In the genomic region with DNA sequence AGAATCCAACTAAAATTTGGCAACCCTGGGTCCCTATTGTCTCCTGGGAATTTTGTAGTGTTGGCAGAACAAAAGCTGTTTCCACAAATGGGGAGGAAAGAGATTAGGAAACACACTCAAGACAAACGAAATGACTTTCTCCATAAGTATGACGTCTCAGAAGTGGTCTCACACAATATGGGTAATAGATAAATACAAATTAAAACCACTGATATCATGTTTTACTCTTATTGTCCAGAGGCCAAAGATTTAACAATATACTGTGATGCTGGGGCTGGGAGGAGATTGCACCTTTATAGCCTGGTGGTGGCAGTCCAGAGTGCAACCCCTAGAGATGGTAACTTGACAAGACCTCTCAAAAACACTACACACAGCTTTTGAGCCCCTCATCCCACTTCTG, we compare ENCODE assay signal across 1 cellular context.
TF ChIP-seq lines count a peak whose summit lies in the region.

No MANE protein-coding gene starts in this region.

TF ChIP-seq in HepG2, 621 proteins besides CTCF, POLR2A, EP300 and RAD21:
- no peak for TF ChIP-seq ZNF737 (CRISPR knock-in tag; IDR thresholded peaks at IDR 0.05; ENCODE audit: borderline replicate concordance)
- TF ChIP-seq ZNF510 (CRISPR knock-in tag; IDR thresholded peaks at IDR 0.05; ENCODE audit: low read depth), result no peak
- TF ChIP-seq TGIF2 (CRISPR knock-in tag; IDR thresholded peaks at IDR 0.05), result no peak
- no peak for TF ChIP-seq ELF1 (CRISPR knock-in tag; IDR thresholded peaks at IDR 0.05)
- TF ChIP-seq, protein P1, sequence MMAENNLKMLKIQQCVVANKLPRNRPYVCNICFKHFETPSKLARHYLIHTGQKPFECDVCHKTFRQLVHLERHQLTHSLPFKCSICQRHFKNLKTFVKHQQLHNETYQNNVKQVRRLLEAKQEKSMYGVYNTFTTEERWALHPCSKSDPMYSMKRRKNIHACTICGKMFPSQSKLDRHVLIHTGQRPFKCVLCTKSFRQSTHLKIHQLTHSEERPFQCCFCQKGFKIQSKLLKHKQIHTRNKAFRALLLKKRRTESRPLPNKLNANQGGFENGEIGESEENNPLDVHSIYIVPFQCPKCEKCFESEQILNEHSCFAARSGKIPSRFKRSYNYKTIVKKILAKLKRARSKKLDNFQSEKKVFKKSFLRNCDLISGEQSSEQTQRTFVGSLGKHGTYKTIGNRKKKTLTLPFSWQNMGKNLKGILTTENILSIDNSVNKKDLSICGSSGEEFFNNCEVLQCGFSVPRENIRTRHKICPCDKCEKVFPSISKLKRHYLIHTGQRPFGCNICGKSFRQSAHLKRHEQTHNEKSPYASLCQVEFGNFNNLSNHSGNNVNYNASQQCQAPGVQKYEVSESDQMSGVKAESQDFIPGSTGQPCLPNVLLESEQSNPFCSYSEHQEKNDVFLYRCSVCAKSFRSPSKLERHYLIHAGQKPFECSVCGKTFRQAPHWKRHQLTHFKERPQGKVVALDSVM (CRISPR knock-in tag; IDR thresholded peaks at IDR 0.05), result no peak
- TF ChIP-seq THAP11 (CRISPR knock-in tag; IDR thresholded peaks at IDR 0.05), result no peak
- TF ChIP-seq, protein P2, sequence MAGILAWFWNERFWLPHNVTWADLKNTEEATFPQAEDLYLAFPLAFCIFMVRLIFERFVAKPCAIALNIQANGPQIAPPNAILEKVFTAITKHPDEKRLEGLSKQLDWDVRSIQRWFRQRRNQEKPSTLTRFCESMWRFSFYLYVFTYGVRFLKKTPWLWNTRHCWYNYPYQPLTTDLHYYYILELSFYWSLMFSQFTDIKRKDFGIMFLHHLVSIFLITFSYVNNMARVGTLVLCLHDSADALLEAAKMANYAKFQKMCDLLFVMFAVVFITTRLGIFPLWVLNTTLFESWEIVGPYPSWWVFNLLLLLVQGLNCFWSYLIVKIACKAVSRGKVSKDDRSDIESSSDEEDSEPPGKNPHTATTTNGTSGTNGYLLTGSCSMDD (CRISPR knock-in tag; IDR thresholded peaks at IDR 0.05), result no peak
- no peak for TF ChIP-seq KDM6A (CRISPR knock-in tag; IDR thresholded peaks at IDR 0.05; ENCODE audit: low read depth)
- no peak for TF ChIP-seq GABPA (IDR thresholded peaks at IDR 0.05; ENCODE audit: low read depth, low read length)
- TF ChIP-seq GABPA (CRISPR knock-in tag; IDR thresholded peaks at IDR 0.05; ENCODE audit: low read depth), result no peak
- no peak for TF ChIP-seq JUNB (CRISPR knock-in tag; IDR thresholded peaks at IDR 0.05; ENCODE audit: borderline replicate concordance)
- no peak for TF ChIP-seq MBD4 (IDR thresholded peaks at IDR 0.05; ENCODE audit: borderline replicate concordance, low read length)
- TF ChIP-seq SKI (IDR thresholded peaks at IDR 0.05; ENCODE audit: partially characterized antibody), result no peak
- TF ChIP-seq, protein P3, sequence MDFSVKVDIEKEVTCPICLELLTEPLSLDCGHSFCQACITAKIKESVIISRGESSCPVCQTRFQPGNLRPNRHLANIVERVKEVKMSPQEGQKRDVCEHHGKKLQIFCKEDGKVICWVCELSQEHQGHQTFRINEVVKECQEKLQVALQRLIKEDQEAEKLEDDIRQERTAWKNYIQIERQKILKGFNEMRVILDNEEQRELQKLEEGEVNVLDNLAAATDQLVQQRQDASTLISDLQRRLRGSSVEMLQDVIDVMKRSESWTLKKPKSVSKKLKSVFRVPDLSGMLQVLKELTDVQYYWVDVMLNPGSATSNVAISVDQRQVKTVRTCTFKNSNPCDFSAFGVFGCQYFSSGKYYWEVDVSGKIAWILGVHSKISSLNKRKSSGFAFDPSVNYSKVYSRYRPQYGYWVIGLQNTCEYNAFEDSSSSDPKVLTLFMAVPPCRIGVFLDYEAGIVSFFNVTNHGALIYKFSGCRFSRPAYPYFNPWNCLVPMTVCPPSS (IDR thresholded peaks at IDR 0.05), result no peak
- TF ChIP-seq, protein P4, sequence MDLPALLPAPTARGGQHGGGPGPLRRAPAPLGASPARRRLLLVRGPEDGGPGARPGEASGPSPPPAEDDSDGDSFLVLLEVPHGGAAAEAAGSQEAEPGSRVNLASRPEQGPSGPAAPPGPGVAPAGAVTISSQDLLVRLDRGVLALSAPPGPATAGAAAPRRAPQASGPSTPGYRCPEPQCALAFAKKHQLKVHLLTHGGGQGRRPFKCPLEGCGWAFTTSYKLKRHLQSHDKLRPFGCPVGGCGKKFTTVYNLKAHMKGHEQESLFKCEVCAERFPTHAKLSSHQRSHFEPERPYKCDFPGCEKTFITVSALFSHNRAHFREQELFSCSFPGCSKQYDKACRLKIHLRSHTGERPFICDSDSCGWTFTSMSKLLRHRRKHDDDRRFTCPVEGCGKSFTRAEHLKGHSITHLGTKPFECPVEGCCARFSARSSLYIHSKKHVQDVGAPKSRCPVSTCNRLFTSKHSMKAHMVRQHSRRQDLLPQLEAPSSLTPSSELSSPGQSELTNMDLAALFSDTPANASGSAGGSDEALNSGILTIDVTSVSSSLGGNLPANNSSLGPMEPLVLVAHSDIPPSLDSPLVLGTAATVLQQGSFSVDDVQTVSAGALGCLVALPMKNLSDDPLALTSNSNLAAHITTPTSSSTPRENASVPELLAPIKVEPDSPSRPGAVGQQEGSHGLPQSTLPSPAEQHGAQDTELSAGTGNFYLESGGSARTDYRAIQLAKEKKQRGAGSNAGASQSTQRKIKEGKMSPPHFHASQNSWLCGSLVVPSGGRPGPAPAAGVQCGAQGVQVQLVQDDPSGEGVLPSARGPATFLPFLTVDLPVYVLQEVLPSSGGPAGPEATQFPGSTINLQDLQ (CRISPR knock-in tag; IDR thresholded peaks at IDR 0.05), result no peak
- TF ChIP-seq ZNF225 (CRISPR knock-in tag; IDR thresholded peaks at IDR 0.05), result no peak
- TF ChIP-seq ZNF33B (CRISPR knock-in tag; IDR thresholded peaks at IDR 0.05), result no peak
- no peak for TF ChIP-seq HIVEP1 (CRISPR knock-in tag; IDR thresholded peaks at IDR 0.05)
- TF ChIP-seq NR2F2 (IDR thresholded peaks at IDR 0.05; ENCODE audit: borderline replicate concordance, low read depth), result no peak
- no peak for TF ChIP-seq ZNF605 (CRISPR knock-in tag; IDR thresholded peaks at IDR 0.05)
- TF ChIP-seq, protein P5, sequence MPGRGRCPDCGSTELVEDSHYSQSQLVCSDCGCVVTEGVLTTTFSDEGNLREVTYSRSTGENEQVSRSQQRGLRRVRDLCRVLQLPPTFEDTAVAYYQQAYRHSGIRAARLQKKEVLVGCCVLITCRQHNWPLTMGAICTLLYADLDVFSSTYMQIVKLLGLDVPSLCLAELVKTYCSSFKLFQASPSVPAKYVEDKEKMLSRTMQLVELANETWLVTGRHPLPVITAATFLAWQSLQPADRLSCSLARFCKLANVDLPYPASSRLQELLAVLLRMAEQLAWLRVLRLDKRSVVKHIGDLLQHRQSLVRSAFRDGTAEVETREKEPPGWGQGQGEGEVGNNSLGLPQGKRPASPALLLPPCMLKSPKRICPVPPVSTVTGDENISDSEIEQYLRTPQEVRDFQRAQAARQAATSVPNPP (CRISPR knock-in tag; IDR thresholded peaks at IDR 0.05), result no peak
TF ChIP-seq in HepG2: peak in this region for 0.
